Comparison of ENCODE assay signal across 9 cellular contexts in genomic region chr19:55005684-55006488, GRCh38. TPM values are rescaled to one million over a fixed set of nuclear protein-coding genes. Genes with fewer than 3 reads are reported as not detected.
A peak's percentile ranks its signal among the peaks of the same experiment; 100 is the strongest.
DNase-seq lines count a peak whose midpoint lies in the region; ATAC-seq and TF ChIP-seq lines count a peak whose summit lies in the region.
"Had no signal": no experiment of that assay in that cellular context is flagged by ENCODE, and none has a peak within 500 bp of the region (broad histone marks: within the 10 kb centered on the region; RNA-seq: fewer than 3 reads in every experiment).

No MANE protein-coding gene starts in this region.

- no peaks in the 10 kb centered on the region for H3K27me3 Mint-ChIP-seq in chondrocyte (ENCODE audit: low read depth)

- no peaks in the 10 kb centered on the region for H3K27me3 ChIP-seq in WERI-Rb-1 (ENCODE audit: insufficient read depth, low read depth, severe bottlenecking)

- TF ChIP-seq CTCF in C4-2B (conservative IDR thresholded peaks at IDR 0.05) (no peak), WERI-Rb-1 (IDR thresholded peaks at IDR 0.05; ENCODE audit: low read depth, low read length) (no peak), chondrocyte (IDR thresholded peaks at IDR 0.05) (no peak)

- H3K27ac ChIP-seq in C4-2B (peak overlapping the region; percentile 77), WERI-Rb-1 (no peak overlapping the region), mesodermal cell (ENCODE audit: low read depth, low read length, severe bottlenecking) (peak overlapping the region; percentile 80)

- H3K4me1 ChIP-seq in mesodermal cell (ENCODE audit: control insufficient read depth, insufficient read depth, low read length, poor library complexity, severe bottlenecking): no peaks in the 10 kb centered on the region

- WGBS in mesodermal cell (ENCODE audit: insufficient coverage in 2 of 2), 2 experiments: 22 to 23% methylated on average over 6 of the region's 10 CpGs

- peaks cover 4% of the 10 kb centered on the region for H3K36me3 Mint-ChIP-seq in chondrocyte (ENCODE audit: low read depth)

- H3K4me3 ChIP-seq in WERI-Rb-1 (ENCODE audit: low read depth, low read length) (peak overlapping the region; percentile 40), mesodermal cell (ENCODE audit: extremely low read depth, insufficient read depth, low read length, poor library complexity, severe bottlenecking) (peak overlapping the region; percentile 64)

- peaks cover 5% of the 10 kb centered on the region for H3K9me3 ChIP-seq in WERI-Rb-1 (ENCODE audit: severe bottlenecking)
- peaks cover 12% of the 10 kb centered on the region for H3K9me3 ChIP-seq in mesodermal cell (ENCODE audit: control insufficient read depth, low read length)

- H3K4me1 Mint-ChIP-seq in chondrocyte (ENCODE audit: low read depth): peaks cover 32% of the 10 kb centered on the region

- DNase-seq in NCI-H2081 (lab: John Stamatoyannopoulos, UW): peak; percentile 67 to 78
- DNase-seq in WERI-Rb-1: peak; percentile 34
- DNase-seq in chondrocyte (ENCODE audit: low spot score): no peak
- DNase-seq in stimulated activated CD8-positive, alpha-beta memory T cell treated with anti-CD3 and anti-CD28 coated beads, Interleukin-7, amount 100 ng/mL, for 1 hour (ENCODE audit: low read depth in 2 of 2): peak; percentile 11 to 13

- peaks cover 18% of the 10 kb centered on the region for H3K9me3 Mint-ChIP-seq in chondrocyte (ENCODE audit: low read depth)

- H3K36me3 ChIP-seq in WERI-Rb-1: no peaks in the 10 kb centered on the region
- peaks cover 27% of the 10 kb centered on the region for H3K36me3 ChIP-seq in mesodermal cell (ENCODE audit: control insufficient read depth, insufficient read depth, low read length)

- peak overlapping the region; percentile 95 for H3K27ac Mint-ChIP-seq in chondrocyte (ENCODE audit: unreplicated experiment)

- peak; percentile 72 for ATAC-seq in GM21723 (IDR thresholded peaks at IDR 0.05; ENCODE audit: unreplicated experiment)
- ATAC-seq in HG03025 (IDR thresholded peaks at IDR 0.05; ENCODE audit: low FRiP score, unreplicated experiment): no peak
- ATAC-seq: left colon had no signal

- H3K4me3 Mint-ChIP-seq in chondrocyte (ENCODE audit: unreplicated experiment): peak overlapping the region; percentile 76

RNA-seq across cellular contexts. Expression of gene GP6, which starts 32.2 kb away (rescaled TPM):
- total RNA-seq in chondrocyte: 0.51 TPM in 1 of 3 replicates, not detected in the others
- polyA plus RNA-seq in mesodermal cell (2013, experiment 1 of 2): 0.22 TPM
- polyA plus RNA-seq in mesodermal cell (2013, experiment 2 of 2): 0.15 TPM

RNA-seq across cellular contexts. Expression of gene NLRP2, which starts 39.7 kb away (rescaled TPM):
- 19.1 to 21.7 TPM (median 21.1 TPM) in 3 replicates for total RNA-seq in chondrocyte
- 21.7 TPM for polyA plus RNA-seq in mesodermal cell (2013, experiment 1 of 2)
- polyA plus RNA-seq in mesodermal cell (2013, experiment 2 of 2): 23.9 TPM

RNA-seq across cellular contexts. Expression of gene RDH13, which starts 57.1 kb away (rescaled TPM):
- total RNA-seq in chondrocyte: 9.7 to 13.7 TPM (median 11.1 TPM) in 3 replicates
- 7.3 TPM for polyA plus RNA-seq in mesodermal cell (2013, experiment 1 of 2)
- polyA plus RNA-seq in mesodermal cell (2013, experiment 2 of 2): 6.1 TPM

RNA-seq across cellular contexts. Expression of gene NLRP7, which starts 58.6 kb away (rescaled TPM):
- total RNA-seq in chondrocyte: not detected in 3 replicates
- polyA plus RNA-seq in mesodermal cell (2013, experiment 1 of 2): not detected
- not detected for polyA plus RNA-seq in mesodermal cell (2013, experiment 2 of 2)
